23 cellular contexts compared by ENCODE assay signal in genomic region chr16:72969812-72970211, GRCh38.
"Had no signal": no experiment of that assay in that cellular context is flagged by ENCODE, and none has a peak within 500 bp of the region (broad histone marks: within the 10 kb centered on the region; RNA-seq: fewer than 3 reads in every experiment).

No MANE protein-coding gene starts in this region.

- H3K4me1 Mint-ChIP-seq: activated CD4-positive, alpha-beta T cell treated with anti-CD3 and anti-CD28 coated beads for 36 hours; activated CD8-positive, alpha-beta memory T cell treated with anti-CD3 and anti-CD28 coated beads, Interleukin-2, amount 10 ng/mL, durations not matched to agents 7 days and 5 days; stimulated activated naive B cell treated with anti-CD40 and anti-IgM and Interleukin-4, amounts not matched to agents 10 μg/mL and 1 μg/mL and 100 μg/mL, for 72 hours had no signal

- H3K9me3 Mint-ChIP-seq: activated T-helper 2 cell treated with anti-CD3 and anti-CD28 coated beads, Interferon-gamma antibody, Interleukin-2, Interleukin-4, amounts not matched to agents 10 μg/mL and 5 μg/mL and 100 μg/mL, durations not matched to agents 14 hours and 24 hours and 36 hours; neural crest cell; stimulated activated naive B cell treated with anti-CD40 and anti-IgM and Interleukin-4, amounts not matched to agents 10 μg/mL and 1 μg/mL and 100 μg/mL, for 72 hours had no signal

- H3K36me3 Mint-ChIP-seq: activated CD8-positive, alpha-beta memory T cell treated with anti-CD3 and anti-CD28 coated beads, Interleukin-2, amount 10 ng/mL, durations not matched to agents 7 days and 5 days; activated naive CD4-positive, alpha-beta T cell treated with anti-CD3 and anti-CD28 coated beads, Interleukin-2, amount 50 U/mL, for 72 hours; naive B cell; stimulated activated naive B cell treated with anti-CD40 and anti-IgM and Interleukin-4, amounts not matched to agents 10 μg/mL and 1 μg/mL and 100 μg/mL, for 72 hours had no signal

- H3K4me3 Mint-ChIP-seq: activated CD4-positive, alpha-beta T cell treated with anti-CD3 and anti-CD28 coated beads for 36 hours; activated CD8-positive, alpha-beta memory T cell treated with anti-CD3 and anti-CD28 coated beads, Interleukin-2, amount 10 ng/mL, durations not matched to agents 7 days and 5 days; activated CD8-positive, alpha-beta T cell treated with anti-CD3 and anti-CD28 coated beads, Interleukin-2, amount 10 ng/mL, durations not matched to agents 7 days and 5 days; neural crest cell; stimulated activated naive B cell treated with anti-CD40 and anti-IgM and Interleukin-4, amounts not matched to agents 10 μg/mL and 1 μg/mL and 100 μg/mL, for 72 hours had no signal

- H3K27me3 ChIP-seq: colonic mucosa, hepatocyte, stomach, transverse colon, vagina had no signal

- H3K27ac Mint-ChIP-seq: activated CD4-positive, alpha-beta T cell treated with anti-CD3 and anti-CD28 coated beads for 36 hours; activated CD8-positive, alpha-beta memory T cell treated with anti-CD3 and anti-CD28 coated beads, Interleukin-2, amount 10 ng/mL, durations not matched to agents 7 days and 5 days; activated CD8-positive, alpha-beta T cell treated with anti-CD3 and anti-CD28 coated beads, Interleukin-2, amount 10 ng/mL, durations not matched to agents 7 days and 5 days; activated naive CD4-positive, alpha-beta T cell treated with anti-CD3 and anti-CD28 coated beads, Interleukin-2, amount 50 U/mL, for 72 hours; activated T-helper 2 cell treated with anti-CD3 and anti-CD28 coated beads, Interferon-gamma antibody, Interleukin-2, Interleukin-4, amounts not matched to agents 10 μg/mL and 5 μg/mL and 100 μg/mL, durations not matched to agents 14 hours and 24 hours and 36 hours; stimulated activated naive B cell treated with anti-CD40 and anti-IgM and Interleukin-4, amounts not matched to agents 10 μg/mL and 1 μg/mL and 100 μg/mL, for 72 hours had no signal

- H3K27me3 Mint-ChIP-seq: activated CD4-positive, alpha-beta T cell treated with anti-CD3 and anti-CD28 coated beads for 36 hours; naive B cell; stimulated activated naive B cell treated with anti-CD40 and anti-IgM and Interleukin-4, amounts not matched to agents 10 μg/mL and 1 μg/mL and 100 μg/mL, for 72 hours had no signal

- H3K4me3 ChIP-seq: colonic mucosa, hepatocyte, stomach, transverse colon, vagina had no signal

- H3K4me1 ChIP-seq: colonic mucosa, transverse colon had no signal

- H3K27ac ChIP-seq: colonic mucosa, hepatocyte, stomach, transverse colon, vagina had no signal

- DNase-seq: activated CD4-positive, alpha-beta T cell treated with anti-CD3 and anti-CD28 coated beads for 36 hours; activated CD4-positive, CD25-positive, alpha-beta regulatory T cell; activated CD8-positive, alpha-beta memory T cell treated with anti-CD3 and anti-CD28 coated beads, Interleukin-2, amount 10 ng/mL, durations not matched to agents 7 days and 5 days; activated CD8-positive, alpha-beta T cell treated with anti-CD3 and anti-CD28 coated beads, Interleukin-2, amount 10 ng/mL, durations not matched to agents 7 days and 5 days; activated T-cell treated with anti-CD3 and anti-CD28 coated beads, Interleukin-2, amount 50 U/mL, for 48 hours; colonic mucosa; effector CD8-positive, alpha-beta T cell; glutamatergic neuron; islet precursor cell; mammary epithelial cell; naive B cell; nucleus accumbens; retina; stimulated activated CD4-positive, alpha-beta T cell treated with anti-CD3 and anti-CD28 coated beads, Interleukin-15, amount 100 ng/mL, for 24 hours; stimulated activated CD4-positive, alpha-beta T cell treated with anti-CD3 and anti-CD28 coated beads, Interleukin-2, amount 100 ng/mL, for 24 hours; stimulated activated naive B cell treated with anti-CD40 and anti-IgM and Interleukin-4, amounts not matched to agents 10 μg/mL and 1 μg/mL and 100 μg/mL, for 72 hours; stomach; transverse colon had no signal

- H3K9me3 ChIP-seq: colonic mucosa, stomach, transverse colon, vagina had no signal

- H3K36me3 ChIP-seq: colonic mucosa, stomach, transverse colon, vagina had no signal
